Comparison of ENCODE assay signal across 1 cellular context in the genomic region with DNA sequence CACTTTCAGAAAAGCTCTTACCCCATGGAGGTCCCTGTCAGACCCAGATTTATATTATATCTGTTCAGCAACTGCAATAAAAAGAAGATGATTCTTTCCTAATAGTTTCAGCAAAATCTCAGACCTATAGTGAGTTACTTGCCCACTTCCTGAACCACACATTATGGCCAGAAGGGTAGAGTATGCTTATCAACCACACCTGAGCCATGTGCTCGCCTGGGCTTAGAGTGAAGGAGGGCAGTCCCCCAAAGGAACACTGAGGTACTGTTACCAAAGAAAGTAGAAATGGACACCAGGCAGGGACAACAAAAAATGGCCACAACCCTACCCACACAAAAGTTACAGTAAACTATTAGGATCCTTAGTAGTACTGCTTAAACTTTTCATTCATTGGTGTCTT.
TF ChIP-seq lines count a peak whose summit lies in the region.

No MANE protein-coding gene starts in this region.

TF ChIP-seq in H1, 55 proteins besides CTCF, POLR2A, EP300 and RAD21:
- TF ChIP-seq, protein P1, sequence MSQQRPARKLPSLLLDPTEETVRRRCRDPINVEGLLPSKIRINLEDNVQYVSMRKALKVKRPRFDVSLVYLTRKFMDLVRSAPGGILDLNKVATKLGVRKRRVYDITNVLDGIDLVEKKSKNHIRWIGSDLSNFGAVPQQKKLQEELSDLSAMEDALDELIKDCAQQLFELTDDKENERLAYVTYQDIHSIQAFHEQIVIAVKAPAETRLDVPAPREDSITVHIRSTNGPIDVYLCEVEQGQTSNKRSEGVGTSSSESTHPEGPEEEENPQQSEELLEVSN (IDR thresholded peaks at IDR 0.05) = 0 out of 2 replicates have a peak, but pooled peaks have one; percentile 21
- TF ChIP-seq SIN3A (conservative IDR thresholded peaks at IDR 0.05 in 1 of 2, IDR thresholded peaks at IDR 0.05 in 1 of 2; ENCODE audit: low read depth in 1 of 2, low read length in 2 of 2) (no peak), MAX (IDR thresholded peaks at IDR 0.05) (peak; percentile 73)
TF ChIP-seq in H1: peak in this region for 2.
